In genomic region chr16:50627419-50627818, GRCh38 we compare ENCODE assay signal across 8 cellular contexts. TPM values are rescaled to one million over a fixed set of nuclear protein-coding genes. Genes with fewer than 3 reads are reported as not detected.
DNase-seq lines count a peak whose midpoint lies in the region; ATAC-seq and TF ChIP-seq lines count a peak whose summit lies in the region.

No MANE protein-coding gene starts in this region.

- H3K27me3 Mint-ChIP-seq in activated CD8-positive, alpha-beta memory T cell treated with anti-CD3 and anti-CD28 coated beads, Interleukin-2, amount 10 ng/mL, durations not matched to agents 7 days and 5 days = no peaks in the 10 kb centered on the region

- H3K9me3 Mint-ChIP-seq in activated CD8-positive, alpha-beta memory T cell treated with anti-CD3 and anti-CD28 coated beads, Interleukin-2, amount 10 ng/mL, durations not matched to agents 7 days and 5 days (ENCODE audit: low read depth) = no peaks in the 10 kb centered on the region

- no peak overlapping the region for H3K4me3 ChIP-seq in AG04450 (ENCODE audit: low read depth, low read length)
- no peak overlapping the region for H3K4me3 ChIP-seq in foreskin fibroblast (ENCODE audit: low read depth in 1 of 2, low read length in 2 of 2)

- peaks cover 13% of the 10 kb centered on the region for H3K4me1 Mint-ChIP-seq in activated CD8-positive, alpha-beta memory T cell treated with anti-CD3 and anti-CD28 coated beads, Interleukin-2, amount 10 ng/mL, durations not matched to agents 7 days and 5 days

- H3K27ac Mint-ChIP-seq in activated CD8-positive, alpha-beta memory T cell treated with anti-CD3 and anti-CD28 coated beads, Interleukin-2, amount 10 ng/mL, durations not matched to agents 7 days and 5 days = peak overlapping the region; percentile 33

- DNase-seq in AG04450 (ENCODE audit: low read depth, low spot score) (no peak), foreskin fibroblast (peak in 1 of 2 donors; percentile 35), SKM-1 (lab: John Stamatoyannopoulos, UW; ENCODE audit: unreplicated experiment) (no peak), germinal center (ENCODE audit: low spot score) (no peak)
- DNase-seq in activated CD8-positive, alpha-beta memory T cell treated with anti-CD3 and anti-CD28 coated beads, Interleukin-2, amount 10 ng/mL, durations not matched to agents 7 days and 5 days = peak; percentile 52
- peak in 2 of 3 donors; percentile 21 for DNase-seq in stimulated activated CD4-positive, alpha-beta T cell treated with anti-CD3 and anti-CD28 coated beads, Interleukin-12 subunit alpha, Interleukin-12 subunit beta, amount 100 ng/mL, for 48 hours (ENCODE audit: low read depth in 2 of 3, low spot score in 1 of 3)
- no peak for DNase-seq in activated CD4-positive, CD25-positive, alpha-beta regulatory T cell (lab: John Stamatoyannopoulos, UW)

- TF ChIP-seq CTCF in AG04450 (IDR thresholded peaks at IDR 0.05; ENCODE audit: low read depth, low read length) (peak; percentile 22; the same call in 1 of the 2 replicates), foreskin fibroblast (IDR thresholded peaks at IDR 0.05; ENCODE audit: low read depth, low read length) (peak; percentile 18)

- no peaks in the 10 kb centered on the region for H3K36me3 Mint-ChIP-seq in activated CD8-positive, alpha-beta memory T cell treated with anti-CD3 and anti-CD28 coated beads, Interleukin-2, amount 10 ng/mL, durations not matched to agents 7 days and 5 days

- peak; percentile 41 for ATAC-seq in HG02885 (IDR thresholded peaks at IDR 0.05; ENCODE audit: poor library complexity, unreplicated experiment)
- peak; percentile 70 for ATAC-seq in activated CD8-positive, alpha-beta memory T cell treated with anti-CD3 and anti-CD28 coated beads, Interleukin-2, amount 10 ng/mL, durations not matched to agents 7 days and 5 days

- no peaks in the 10 kb centered on the region for H3K9me3 ChIP-seq in AG04450 (ENCODE audit: control insufficient read depth, insufficient read depth, low read length)

- H3K4me3 Mint-ChIP-seq in activated CD8-positive, alpha-beta memory T cell treated with anti-CD3 and anti-CD28 coated beads, Interleukin-2, amount 10 ng/mL, durations not matched to agents 7 days and 5 days = no peak overlapping the region

- H3K27ac ChIP-seq in AG04450 (ENCODE audit: low read depth, low read length) = no peak overlapping the region

- CTCF ChIA-PET in AG04450 (lab: Charles Lee) = interaction anchor here (1.4 to 1.7 kb wide), 2 partner anchors 33 to 179 kb away, joined by 3 to 6 read pairs; no protein-coding TSS in a partner anchor
- CTCF ChIA-PET in activated CD8-positive, alpha-beta memory T cell treated with anti-CD3 and anti-CD28 coated beads, Interleukin-2, amount 10 ng/mL, durations not matched to agents 7 days and 5 days (lab: Charles Lee) = interaction anchor here (0.7 to 1.5 kb wide), 5 partner anchors 8 to 300 kb away, joined by 3 to 4 read pairs (median 3); no protein-coding TSS in a partner anchor

- POLR2A ChIA-PET in AG04450 (lab: Yijun Ruan, JAX) = no interaction called here

- H3K27me3 ChIP-seq in AG04450 (ENCODE audit: control insufficient read depth, insufficient read depth, low read length) = peaks cover 3% of the 10 kb centered on the region

RNA-seq across cellular contexts. Expression of gene SNX20, which starts 53.7 kb away (rescaled TPM):
- not detected in 2 replicates for polyA plus RNA-seq in AG04450 (2011; rRNA removed)
- polyA minus RNA-seq in AG04450 (2011; rRNA and poly(A)+ RNA removed) = not detected in 2 replicates
- total RNA-seq in activated CD8-positive, alpha-beta memory T cell treated with anti-CD3 and anti-CD28 coated beads, Interleukin-2, amount 10 ng/mL, durations not matched to agents 7 days and 5 days = 10 to 100 TPM; 60.0 to 72.1 TPM

Comparison
In these comparisons a context has a peak if more than half of its experiments do, and no peak if none do; other contexts are left out.
1. DNase-seq: peak in activated CD8-positive, alpha-beta memory T cell treated with anti-CD3 and anti-CD28 coated beads, Interleukin-2, amount 10 ng/mL, durations not matched to agents 7 days and 5 days (single experiment) and stimulated activated CD4-positive, alpha-beta T cell treated with anti-CD3 and anti-CD28 coated beads, Interleukin-12 subunit alpha, Interleukin-12 subunit beta, amount 100 ng/mL, for 48 hours (2 of 3); none in AG04450 (single experiment), SKM-1 (single experiment), activated CD4-positive, CD25-positive, alpha-beta regulatory T cell (0 of 4) and germinal center (single experiment).